Comparison of ENCODE assay signal across 9 cellular contexts in the genomic region with DNA sequence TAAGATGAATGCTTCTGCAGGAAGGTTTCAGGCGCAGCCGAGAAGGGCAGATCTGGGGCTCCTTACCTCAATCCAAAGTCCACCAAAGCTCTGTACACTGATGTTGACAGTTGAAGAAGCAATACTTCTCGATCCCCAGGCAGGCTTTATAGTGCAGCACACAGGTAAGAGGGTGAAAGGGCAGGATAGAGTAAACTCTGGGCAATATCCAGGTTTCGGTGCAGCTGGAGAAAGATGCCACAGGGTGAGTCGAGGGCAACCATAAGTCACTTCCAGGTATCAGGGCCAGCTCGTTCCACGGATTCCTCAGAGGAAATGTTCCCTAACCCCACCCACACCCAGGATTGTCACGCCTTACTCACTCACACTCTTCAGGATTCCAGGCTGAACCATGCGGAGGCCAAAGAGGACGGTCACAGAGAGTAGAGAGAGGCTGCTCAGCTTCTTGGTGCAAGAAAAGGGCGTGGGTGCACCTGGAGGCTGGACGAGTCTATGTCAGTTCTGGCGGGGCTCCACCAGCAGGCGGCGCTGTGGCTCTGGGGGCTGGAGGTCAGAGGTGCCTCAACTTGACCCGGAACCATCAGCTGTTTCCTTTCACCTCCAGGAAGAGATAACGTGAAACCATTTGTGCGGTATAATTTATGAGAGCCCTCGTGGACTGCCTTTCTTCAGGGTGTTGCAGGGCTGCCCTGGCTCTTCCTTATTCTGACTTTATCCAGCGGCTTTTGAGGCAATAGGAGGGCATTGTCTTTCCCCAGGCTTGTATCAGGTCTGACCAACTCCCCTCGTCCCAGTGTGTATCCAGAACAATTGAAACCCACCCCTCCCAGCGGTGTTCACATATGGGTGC. TPM values are rescaled to one million over a fixed set of nuclear protein-coding genes. Genes with fewer than 3 reads are reported as not detected.
DNase-seq lines count a peak whose midpoint lies in the region; ATAC-seq and TF ChIP-seq lines count a peak whose summit lies in the region.
"Had no signal": no experiment of that assay in that cellular context is flagged by ENCODE, and none has a peak within 500 bp of the region (broad histone marks: within the 10 kb centered on the region; RNA-seq: fewer than 3 reads in every experiment).

No MANE protein-coding gene starts in this region.

- TF ChIP-seq CTCF in LNCAP (IDR thresholded peaks at IDR 0.05) (peak; percentile 82), type B pancreatic cell (conservative IDR thresholded peaks at IDR 0.05) (peak; percentile 78), vagina (IDR thresholded peaks at IDR 0.05) (peak in 1 of 3 experiments; percentile 47)

- no peak overlapping the region for H3K27ac ChIP-seq in vagina

- no peak for TF ChIP-seq POLR2A in vagina (IDR thresholded peaks at IDR 0.05)

- H3K9me3 Mint-ChIP-seq in naive B cell (peaks cover 0 to 6% (median 2%) of the 10 kb centered on the region in 7 donors), type B pancreatic cell (no peaks in the 10 kb centered on the region)
- H3K9me3 Mint-ChIP-seq: T-helper 1 cell treated with Interleukin-12 subunit alpha and Interleukin-12 subunit beta and Interleukin-4 antibody, amounts not matched to agents 30 μg/mL and 1 μg/mL, for 36 hours had no signal

- no peaks in the 10 kb centered on the region for H3K36me3 ChIP-seq in vagina

- H3K4me3 ChIP-seq in vagina: no peak overlapping the region

- H3K27ac Mint-ChIP-seq in naive B cell: no peak overlapping the region
- H3K27ac Mint-ChIP-seq in type B pancreatic cell: no peak overlapping the region
- H3K27ac Mint-ChIP-seq: T-helper 1 cell treated with Interleukin-12 subunit alpha and Interleukin-12 subunit beta and Interleukin-4 antibody, amounts not matched to agents 30 μg/mL and 1 μg/mL, for 36 hours had no signal

- H3K4me1 ChIP-seq in vagina: no peaks in the 10 kb centered on the region

- H3K36me3 Mint-ChIP-seq in naive B cell: no peaks in the 10 kb centered on the region
- no peaks in the 10 kb centered on the region for H3K36me3 Mint-ChIP-seq in type B pancreatic cell

- peak; percentile 25 to 27 for ATAC-seq in naive B cell (ENCODE audit: low read depth in 2 of 2)
- no peak for ATAC-seq in HG02571 (IDR thresholded peaks at IDR 0.05; ENCODE audit: unreplicated experiment)

- DNase-seq in DMS53 treated with DMSO at 0.1 percent for 48 hours (lab: John Stamatoyannopoulos, UW; ENCODE audit: unreplicated experiment) (peak; percentile 69), ecto neural progenitor cell (ENCODE audit: low spot score) (peak; percentile 80), naive B cell (peak; percentile 14), type B pancreatic cell (ENCODE audit: extremely low spot score, unreplicated experiment) (no peak), vagina (ENCODE audit: extremely low spot score in 2 of 2) (no peak)
- peak; percentile 87 for DNase-seq in activated CD4-positive, CD25-positive, alpha-beta regulatory T cell treated with anti-CD3 and anti-CD28 coated beads, Interleukin-2, amount 50 U/mL, for 72 hours

- intact Hi-C loops in vagina (cut with DNase I): no loop called here

- no peaks in the 10 kb centered on the region for H3K9me3 ChIP-seq in vagina

- H3K4me3 Mint-ChIP-seq in naive B cell: no peak overlapping the region
- H3K4me3 Mint-ChIP-seq in type B pancreatic cell: no peak overlapping the region
- H3K4me3 Mint-ChIP-seq: T-helper 1 cell treated with Interleukin-12 subunit alpha and Interleukin-12 subunit beta and Interleukin-4 antibody, amounts not matched to agents 30 μg/mL and 1 μg/mL, for 36 hours had no signal

- no peaks in the 10 kb centered on the region for H3K27me3 ChIP-seq in vagina

- H3K27me3 Mint-ChIP-seq in naive B cell (peaks cover 7 to 35% (median 22%) of the 10 kb centered on the region in 3 donors), type B pancreatic cell (peaks cover 8% of the 10 kb centered on the region)

- no peaks in the 10 kb centered on the region for H3K4me1 Mint-ChIP-seq in naive B cell
- H3K4me1 Mint-ChIP-seq in type B pancreatic cell (ENCODE audit: unreplicated experiment): no peaks in the 10 kb centered on the region

RNA-seq across cellular contexts. Expression of gene WFDC12, which starts 14.4 kb away (rescaled TPM):
- not detected for polyA plus RNA-seq in naive B cell (ENCODE audit: low read depth in 6 of 6)
- not detected in 2 replicates for total RNA-seq in type B pancreatic cell (ENCODE audit: low replicate concordance)
- 4.4 TPM for total RNA-seq in vagina

RNA-seq across cellular contexts. Expression of gene WFDC5, which starts 23.7 kb away (rescaled TPM):
- polyA plus RNA-seq in naive B cell (ENCODE audit: low read depth in 6 of 6): not detected
- total RNA-seq in type B pancreatic cell (ENCODE audit: low replicate concordance) (0.41 and 0.74 TPM in 2 replicates), vagina (6.1 TPM)

RNA-seq across cellular contexts. Expression of gene PI3, which starts 36.0 kb away (rescaled TPM):
- not detected for polyA plus RNA-seq in naive B cell (ENCODE audit: low read depth in 6 of 6)
- 3.7 and 6.9 TPM in 2 replicates for total RNA-seq in type B pancreatic cell (ENCODE audit: low replicate concordance)
- total RNA-seq in vagina: 234 TPM

RNA-seq across cellular contexts. Expression of gene KCNS1, which starts 37.7 kb away (rescaled TPM):
- under 1 TPM in 4 of 6 donors, not detected in 2; 0.06 to 0.26 (median 0.20) TPM for polyA plus RNA-seq in naive B cell (ENCODE audit: low read depth in 6 of 6)
- total RNA-seq in type B pancreatic cell (ENCODE audit: low replicate concordance) (2.2 and 3.5 TPM in 2 replicates), vagina (not detected)

Comparison
In these comparisons a context has a peak if more than half of its experiments do, and no peak if none do; other contexts are left out.
1. DNase-seq: peak in DMS53 treated with DMSO at 0.1 percent for 48 hours (single experiment), activated CD4-positive, CD25-positive, alpha-beta regulatory T cell treated with anti-CD3 and anti-CD28 coated beads, Interleukin-2, amount 50 U/mL, for 72 hours (single experiment), ecto neural progenitor cell (single experiment) and naive B cell (single experiment); none in type B pancreatic cell (single experiment) and vagina (0 of 2).
2. RNA of gene PI3, which starts 36.0 kb away (total RNA-seq): 234 TPM in vagina (single experiment); 3.7 to 6.9 TPM in type B pancreatic cell; every median in the first group is over 10 times any median in the second.